ENCODE assay signal across 13 cellular contexts in the genomic region with DNA sequence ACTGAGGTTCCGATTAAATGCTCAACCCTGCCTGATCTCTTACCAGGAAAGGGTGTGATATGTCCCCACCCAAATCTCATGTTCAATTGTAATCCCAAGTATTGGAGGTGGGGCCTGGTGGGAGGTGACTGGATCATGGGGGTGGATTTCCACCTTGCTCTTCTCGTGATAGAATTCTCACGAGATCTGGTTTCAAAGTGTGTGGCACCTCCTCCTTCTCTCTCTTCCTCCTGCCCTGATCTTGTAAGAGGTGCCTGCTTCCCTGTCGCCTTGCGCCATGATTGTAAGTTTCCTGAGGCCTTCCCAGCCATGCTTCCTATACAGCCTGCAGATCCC. TPM values are rescaled to one million over a fixed set of nuclear protein-coding genes. Genes with fewer than 3 reads are reported as not detected.
DNase-seq lines count a peak whose midpoint lies in the region; ATAC-seq and TF ChIP-seq lines count a peak whose summit lies in the region.
"Had no signal": no experiment of that assay in that cellular context is flagged by ENCODE, and none has a peak within 500 bp of the region (broad histone marks: within the 10 kb centered on the region; RNA-seq: fewer than 3 reads in every experiment).

No MANE protein-coding gene starts in this region.

- peak overlapping the region in 1 of 2 donors; percentile 1 for H3K9ac ChIP-seq in duodenal mucosa (ENCODE audit: low read depth in 1 of 2, low read length in 2 of 2)

- H3K36me3 ChIP-seq in left ventricle myocardium inferior = no peaks in the 10 kb centered on the region
- no peaks in the 10 kb centered on the region for H3K36me3 ChIP-seq in duodenal mucosa (ENCODE audit: control insufficient read depth in 1 of 2, insufficient read depth in 2 of 2, low read length in 2 of 2)

- H3K27ac ChIP-seq in left ventricle myocardium inferior (replicated peaks) = no peak overlapping the region
- peak overlapping the region; percentile 35 for H3K27ac ChIP-seq in duodenal mucosa (ENCODE audit: low read depth, low read length)

- H3K4me1 ChIP-seq in left ventricle myocardium inferior = no peaks in the 10 kb centered on the region
- peaks cover 72 to 76% of the 10 kb centered on the region in 2 donors for H3K4me1 ChIP-seq in duodenal mucosa (ENCODE audit: control insufficient read depth in 1 of 2, insufficient read depth in 2 of 2, low read length in 2 of 2)

- peaks cover 2% of the 10 kb centered on the region for H3K27me3 ChIP-seq in left ventricle myocardium inferior (ENCODE audit: low read depth)
- H3K27me3 ChIP-seq in duodenal mucosa (ENCODE audit: control insufficient read depth in 1 of 2, insufficient read depth in 2 of 2, low read length in 2 of 2) = no peaks in the 10 kb centered on the region

- H3K4me3 ChIP-seq in left ventricle myocardium inferior = no peak overlapping the region
- H3K4me3 ChIP-seq in duodenal mucosa (ENCODE audit: low read depth in 1 of 2, low read length in 2 of 2) = peak overlapping the region in 1 of 2 donors; percentile 16
- H3K4me3 ChIP-seq: GM23338 had no signal

- no peak for TF ChIP-seq CTCF in left ventricle myocardium inferior (IDR thresholded peaks at IDR 0.05; ENCODE audit: borderline replicate concordance)

- DNase-seq in cardiac septum (ENCODE audit: low spot score) = peak; percentile 15
- no peak for DNase-seq in left ventricle myocardium inferior
- DNase-seq in NCI-H2107 (lab: John Stamatoyannopoulos, UW) = peak; percentile 54
- no peak for DNase-seq in T1000 (lab: John Stamatoyannopoulos, UW)
- DNase-seq in NK-92 (lab: John Stamatoyannopoulos, UW; ENCODE audit: unreplicated experiment) = no peak
- no peak for DNase-seq in hypothalamus (lab: John Stamatoyannopoulos, UW)
- DNase-seq: dermis blood vessel endothelial cell, NCI-H226, SIG-M5 had no signal

- intact Hi-C loops in cardiac septum (cut with DNase I) (no loop called here), left ventricle myocardium inferior (cut with micrococcal nuclease) (no loop called here)

- no peaks in the 10 kb centered on the region for H3K9me3 ChIP-seq in left ventricle myocardium inferior (replicated peaks)
- no peaks in the 10 kb centered on the region for H3K9me3 ChIP-seq in duodenal mucosa (ENCODE audit: control insufficient read depth in 1 of 2, low read length in 2 of 2)

- no peak for ATAC-seq in GM18870 (IDR thresholded peaks at IDR 0.05; ENCODE audit: unreplicated experiment)

RNA-seq across cellular contexts. Expression of a gene that starts 34.9 kb away (rescaled TPM):
- total RNA-seq in cardiac septum (not detected), left ventricle myocardium inferior (not detected)
- total RNA-seq: dermis blood vessel endothelial cell, GM23338 had no signal

RNA-seq across cellular contexts. Expression of a gene that starts 52.5 kb away (rescaled TPM):
- total RNA-seq in cardiac septum = 6.7 TPM
- total RNA-seq in left ventricle myocardium inferior = 3.8 TPM

RNA-seq across cellular contexts. Expression of a gene that starts 57.5 kb away (rescaled TPM):
- total RNA-seq in cardiac septum (not detected), left ventricle myocardium inferior (not detected)
- total RNA-seq: dermis blood vessel endothelial cell, GM23338, WTC11 had no signal

Comparison
In these comparisons a context has a peak if more than half of its experiments do, and no peak if none do; other contexts are left out.
1. DNase-seq: peak in cardiac septum (single experiment) and NCI-H2107 (single experiment); none in left ventricle myocardium inferior (single experiment), T1000 (single experiment), NK-92 (single experiment) and hypothalamus (0 of 51).